Comparison of ENCODE assay signal across 8 cellular contexts in genomic region chr2:112187805-112188596, GRCh38. TPM values are rescaled to one million over a fixed set of nuclear protein-coding genes. Genes with fewer than 3 reads are reported as not detected.
DNase-seq lines count a peak whose midpoint lies in the region; ATAC-seq lines count a peak whose summit lies in the region.

No MANE protein-coding gene starts in this region.

- H3K79me1 ChIP-seq in trophoblast cell (ENCODE audit: low read length) = no peaks in the 10 kb centered on the region

- WGBS in trophoblast cell (ENCODE audit: extremely low coverage, insufficient coverage, insufficient read length) = no CpG with 5 or more reads among the region's 9 CpGs

- no peak overlapping the region for H2AK5ac ChIP-seq in trophoblast cell (ENCODE audit: low read length)

- H2AFZ ChIP-seq in trophoblast cell (ENCODE audit: insufficient read depth, low read length, poor library complexity) = peak overlapping the region; percentile 35

- no peak overlapping the region for H4K12ac ChIP-seq in trophoblast cell (ENCODE audit: low read depth, low read length)

- peak overlapping the region; percentile 46 to 72 (median 49) for H3K4me3 Mint-ChIP-seq in T-cell
- peak overlapping the region; percentile 13 for H3K4me3 Mint-ChIP-seq in activated naive CD4-positive, alpha-beta T cell treated with anti-CD3 and anti-CD28 coated beads, Interleukin-2, amount 10 ng/mL, durations not matched to agents 7 days and 5 days

- CTCF ChIA-PET in T-cell (lab: Charles Lee) = interaction anchor here in 1 of 2 donors (0.6 kb wide), 1 partner anchor 77 kb away, joined by 3 read pairs; no protein-coding TSS in a partner anchor
- CTCF ChIA-PET in activated naive CD4-positive, alpha-beta T cell treated with anti-CD3 and anti-CD28 coated beads, Interleukin-2, amount 10 ng/mL, durations not matched to agents 7 days and 5 days (lab: Charles Lee) = interaction anchor here (1.0 kb wide), 1 partner anchor 67 kb away, joined by 3 read pairs; the partner anchor contains the start of gene ZC3H8

- H3K4ac ChIP-seq in trophoblast cell (ENCODE audit: low read depth, low read length) = no peak overlapping the region

- no peaks in the 10 kb centered on the region for H3K36me3 ChIP-seq in trophoblast cell (ENCODE audit: control insufficient read depth in 1 of 2, insufficient read depth in 2 of 2, low read length in 2 of 2)

- POLR2A ChIA-PET in T-cell (lab: Charles Lee) = interaction anchor here in 1 of 2 donors (0.6 to 0.7 kb wide), 2 partner anchors 994 to 1710 kb away, joined by 3 to 4 read pairs; no protein-coding TSS in a partner anchor

- no peak overlapping the region for H4K8ac ChIP-seq in trophoblast cell (ENCODE audit: low read depth, low read length)

- ATAC-seq in T-cell (replicated peaks in 1 of 4) = peak; percentile 83 to 90 (median 86)

- H4K91ac ChIP-seq in trophoblast cell (ENCODE audit: low read depth, low read length) = peak overlapping the region; percentile 54

- no peaks in the 10 kb centered on the region for H3K27me3 ChIP-seq in trophoblast cell (ENCODE audit: insufficient read depth, low read length)

- peak overlapping the region; percentile 98 for H3K27ac Mint-ChIP-seq in T-cell
- H3K27ac Mint-ChIP-seq in activated naive CD4-positive, alpha-beta T cell treated with anti-CD3 and anti-CD28 coated beads, Interleukin-2, amount 10 ng/mL, durations not matched to agents 7 days and 5 days = peak overlapping the region; percentile 98

- H2BK120ac ChIP-seq in trophoblast cell (ENCODE audit: insufficient read depth, low read length, poor library complexity) = peak overlapping the region; percentile 60

- peaks cover 5% of the 10 kb centered on the region for H3K9me3 ChIP-seq in trophoblast cell (ENCODE audit: insufficient read depth, low read depth, low read length)

- H3K79me2 ChIP-seq in trophoblast cell (ENCODE audit: control insufficient read depth, insufficient read depth, low read length, poor library complexity) = no peaks in the 10 kb centered on the region

- no peaks in the 10 kb centered on the region for H3K27me3 Mint-ChIP-seq in T-cell
- no peaks in the 10 kb centered on the region for H3K27me3 Mint-ChIP-seq in activated naive CD4-positive, alpha-beta T cell treated with anti-CD3 and anti-CD28 coated beads, Interleukin-2, amount 10 ng/mL, durations not matched to agents 7 days and 5 days

- H3K9me3 Mint-ChIP-seq in T-cell = no peaks in the 10 kb centered on the region
- H3K9me3 Mint-ChIP-seq in activated naive CD4-positive, alpha-beta T cell treated with anti-CD3 and anti-CD28 coated beads, Interleukin-2, amount 10 ng/mL, durations not matched to agents 7 days and 5 days = no peaks in the 10 kb centered on the region

- peak overlapping the region; percentile 2 for H2BK12ac ChIP-seq in trophoblast cell (ENCODE audit: low read length)

- H3K36me3 Mint-ChIP-seq in T-cell = peaks cover 28% of the 10 kb centered on the region
- H3K36me3 Mint-ChIP-seq in activated naive CD4-positive, alpha-beta T cell treated with anti-CD3 and anti-CD28 coated beads, Interleukin-2, amount 10 ng/mL, durations not matched to agents 7 days and 5 days = peaks cover 43% of the 10 kb centered on the region

- H3K14ac ChIP-seq in trophoblast cell (ENCODE audit: low read length) = no peak overlapping the region

- H3K4me1 ChIP-seq in trophoblast cell (ENCODE audit: control insufficient read depth in 1 of 2, insufficient read depth in 2 of 2, low read length in 2 of 2) = peaks cover 0 to 2% of the 10 kb centered on the region in 2 experiments

- peaks cover 90 to 94% (median 93%) of the 10 kb centered on the region in 3 donors for H3K4me1 Mint-ChIP-seq in T-cell
- peaks cover 81% of the 10 kb centered on the region for H3K4me1 Mint-ChIP-seq in activated naive CD4-positive, alpha-beta T cell treated with anti-CD3 and anti-CD28 coated beads, Interleukin-2, amount 10 ng/mL, durations not matched to agents 7 days and 5 days

- no peak overlapping the region for H3K9ac ChIP-seq in trophoblast cell (ENCODE audit: low read length)

- no peak overlapping the region for H3K4me2 ChIP-seq in trophoblast cell (ENCODE audit: low read length)

- H3K27ac ChIP-seq in trophoblast cell (ENCODE audit: low read depth, low read length) = no peak overlapping the region

- DNase-seq in CD1c-positive myeloid dendritic cell (ENCODE audit: extremely low spot score) = peak; percentile 48
- DNase-seq in T-cell = peak; percentile 39 to 77 (median 61)
- DNase-seq in activated naive CD4-positive, alpha-beta T cell treated with anti-CD3 and anti-CD28 coated beads, Interleukin-2, amount 10 ng/mL, durations not matched to agents 7 days and 5 days = peak; percentile 84
- DNase-seq in trophoblast cell = no peak
- DNase-seq in AG08396 (ENCODE audit: low spot score) = no peak
- no peak for DNase-seq in HuH-7 (ENCODE audit: low spot score)
- no peak for DNase-seq in GM19240 (ENCODE audit: insufficient read length, low spot score)
- no peak for DNase-seq in COLO668 (lab: John Stamatoyannopoulos, UW; ENCODE audit: unreplicated experiment)

- no peak overlapping the region for H3K4me3 ChIP-seq in trophoblast cell (ENCODE audit: low read depth, low read length)

- H3K18ac ChIP-seq in trophoblast cell (ENCODE audit: low read length) = no peak overlapping the region

- no peak overlapping the region for H3K23ac ChIP-seq in trophoblast cell (ENCODE audit: low read length)

- no peak overlapping the region for H2BK5ac ChIP-seq in trophoblast cell (ENCODE audit: low read depth, low read length, poor library complexity)

RNA-seq across cellular contexts. Expression of gene FBLN7, which starts 49.8 kb away (rescaled TPM):
- 10 to 100 TPM; 11.9 to 68.5 (median 48.8) TPM for total RNA-seq in T-cell
- polyA plus RNA-seq in trophoblast cell (2013) = 2.7 TPM in 2 replicates

Comparison
In these comparisons a context has a peak if more than half of its experiments do, and no peak if none do; other contexts are left out.
1. DNase-seq: peak in CD1c-positive myeloid dendritic cell (single experiment), T-cell (34 of 34) and activated naive CD4-positive, alpha-beta T cell treated with anti-CD3 and anti-CD28 coated beads, Interleukin-2, amount 10 ng/mL, durations not matched to agents 7 days and 5 days (single experiment); none in trophoblast cell (0 of 2), AG08396 (single experiment), HuH-7 (single experiment), GM19240 (single experiment) and COLO668 (single experiment).